ENCODE assay signal across 14 cellular contexts in genomic region chr2:111108745-111109271, GRCh38. TPM values are rescaled to one million over a fixed set of nuclear protein-coding genes. Genes with fewer than 3 reads are reported as not detected.
DNase-seq lines count a peak whose midpoint lies in the region; ATAC-seq, FAIRE-seq and TF ChIP-seq lines count a peak whose summit lies in the region.
"Had no signal": no experiment of that assay in that cellular context is flagged by ENCODE, and none has a peak within 500 bp of the region (broad histone marks: within the 10 kb centered on the region; RNA-seq: fewer than 3 reads in every experiment).

No MANE protein-coding gene starts in this region.

- no peak overlapping the region for H2AFZ ChIP-seq in HCT116 (ENCODE audit: low read depth, low read length, poor library complexity, severe bottlenecking)
- no peak overlapping the region for H2AFZ ChIP-seq in K562 (ENCODE audit: low read depth, low read length)
- no peak overlapping the region for H2AFZ ChIP-seq in keratinocyte (ENCODE audit: control insufficient read depth, low read length)

- POLR2A ChIA-PET in HCT116 (lab: Charles Lee) (no interaction called here), K562 (lab: Yijun Ruan, JAX) (interaction anchor here (0.6 kb wide), 1 partner anchor 13 kb away, joined by 3 read pairs; no protein-coding TSS in a partner anchor), WTC11 (lab: Charles Lee) (no interaction called here)

- H3K4me3 Mint-ChIP-seq in WTC11 (no peak overlapping the region), progenitor cell of endocrine pancreas (ENCODE audit: low read depth) (no peak overlapping the region)
- H3K4me3 Mint-ChIP-seq: CD8-positive, alpha-beta memory T cell; IgD-negative memory B cell had no signal

- H3K4me1 Mint-ChIP-seq in WTC11 (peaks cover 2% of the 10 kb centered on the region; the same call in 1 of the 2 replicates), progenitor cell of endocrine pancreas (ENCODE audit: low read depth) (peaks cover 7% of the 10 kb centered on the region)
- H3K4me1 Mint-ChIP-seq: CD8-positive, alpha-beta memory T cell; IgD-negative memory B cell had no signal

- H3K4me3 ChIP-seq in HCT116 (replicated peaks in 1 of 2; ENCODE audit: low read depth in 1 of 2, low read length in 2 of 2) (no peak overlapping the region), K562 (no peak overlapping the region), keratinocyte (ENCODE audit: control insufficient read depth in 2 of 3, extremely low read depth in 1 of 3, insufficient read depth in 2 of 3, low read depth in 1 of 3, low read length in 3 of 3) (no peak overlapping the region), lower lobe of right lung (no peak overlapping the region)
- H3K4me3 ChIP-seq: BLaER1 had no signal

- no peaks in the 10 kb centered on the region for H3K27me3 ChIP-seq in HCT116 (ENCODE audit: insufficient read depth, low read length)
- peaks cover 0 to 4% of the 10 kb centered on the region in 2 experiments; a peak in 1 of 5 replicates for H3K27me3 ChIP-seq in K562 (ENCODE audit: control insufficient read depth in 2 of 2, insufficient read depth in 2 of 2, low read length in 2 of 2)
- no peaks in the 10 kb centered on the region for H3K27me3 ChIP-seq in keratinocyte (ENCODE audit: control insufficient read depth, extremely low read depth, insufficient read depth, low read length)
- peaks cover 6% of the 10 kb centered on the region for H3K27me3 ChIP-seq in lower lobe of right lung (ENCODE audit: low read depth)
- H3K27me3 ChIP-seq: BLaER1 had no signal

- ATAC-seq in HCT116 = no peak
- ATAC-seq in K562 = no peak
- ATAC-seq in lower lobe of right lung = no peak
- ATAC-seq in WTC11 = no peak

- dilution Hi-C loops in keratinocyte (cut with MboI; ENCODE audit: extremely low pct_ligation_motif_present, low sequenced_read_pairs) = no loop called here

- intact Hi-C loops in HCT116 (cut with micrococcal nuclease) = no loop called here
- intact Hi-C loops in K562 (cut with micrococcal nuclease) = no loop called here
- intact Hi-C loops in lower lobe of right lung (cut with DNase I) = no loop called here

- no peak overlapping the region for H3K27ac Mint-ChIP-seq in WTC11
- no peak overlapping the region for H3K27ac Mint-ChIP-seq in progenitor cell of endocrine pancreas
- H3K27ac Mint-ChIP-seq: CD8-positive, alpha-beta memory T cell; IgD-negative memory B cell had no signal

- TF ChIP-seq POLR2A in HCT116 (IDR thresholded peaks at IDR 0.05; ENCODE audit: borderline replicate concordance, extremely low read depth, insufficient read depth, insufficient read length) (no peak), K562 (conservative IDR thresholded peaks at IDR 0.05) (no peak)

- TF ChIP-seq RAD21 in HCT116 (IDR thresholded peaks at IDR 0.05; ENCODE audit: low read depth) = no peak
- no peak for TF ChIP-seq RAD21 in K562 (CRISPR knock-in tag; conservative IDR thresholded peaks at IDR 0.05 in 1 of 2, IDR thresholded peaks at IDR 0.05 in 1 of 2)

- H3K9ac ChIP-seq in HCT116 (ENCODE audit: low read length) = no peak overlapping the region
- no peak overlapping the region for H3K9ac ChIP-seq in K562 (ENCODE audit: insufficient read depth in 1 of 2, low read depth in 2 of 2, low read length in 2 of 2)
- H3K9ac ChIP-seq in keratinocyte (ENCODE audit: control insufficient read depth, extremely low read depth, insufficient read depth, low read length) = no peak overlapping the region
- H3K9ac ChIP-seq: BLaER1 had no signal

- H3K27ac ChIP-seq in HCT116 (ENCODE audit: low read depth, low read length) = no peak overlapping the region
- H3K27ac ChIP-seq in K562 (ENCODE audit: extremely low read depth, low read depth, low read length) = no peak overlapping the region
- H3K27ac ChIP-seq in keratinocyte (ENCODE audit: control insufficient read depth, insufficient read depth, low read length) = no peak overlapping the region
- no peak overlapping the region for H3K27ac ChIP-seq in lower lobe of right lung
- H3K27ac ChIP-seq: BLaER1 had no signal

- H3K9me1 ChIP-seq in K562 (ENCODE audit: control insufficient read depth, insufficient read depth, low read length) (no peaks in the 10 kb centered on the region), keratinocyte (ENCODE audit: control insufficient read depth, extremely low read depth, insufficient read depth, low read length) (no peaks in the 10 kb centered on the region)

- no peak for TF ChIP-seq CTCF in HCT116 (IDR thresholded peaks at IDR 0.05 in 2 of 3, conservative IDR thresholded peaks at IDR 0.05 in 1 of 3; ENCODE audit: borderline replicate concordance in 1 of 3, insufficient read depth in 1 of 3, low read depth in 2 of 3, low read length in 2 of 3)
- TF ChIP-seq CTCF in K562 (IDR thresholded peaks at IDR 0.05 in 2 of 3, conservative IDR thresholded peaks at IDR 0.05 in 1 of 3; ENCODE audit: insufficient read depth in 2 of 3, low read depth in 1 of 3, low read length in 3 of 3) = no peak
- TF ChIP-seq CTCF in keratinocyte (optimal IDR thresholded peaks at IDR 0.05 in 1 of 3, IDR thresholded peaks at IDR 0.05 in 1 of 3, conservative IDR thresholded peaks at IDR 0.05 in 1 of 3; ENCODE audit: extremely low read depth in 1 of 3, insufficient read depth in 2 of 3, low read length in 3 of 3) = no peak
- no peak for TF ChIP-seq CTCF in lower lobe of right lung (IDR thresholded peaks at IDR 0.05)
- no peak for TF ChIP-seq CTCF in WTC11 (IDR thresholded peaks at IDR 0.05)
- no peak for TF ChIP-seq CTCF in progenitor cell of endocrine pancreas (IDR thresholded peaks at IDR 0.05; ENCODE audit: unreplicated experiment)

- H3K9me2 ChIP-seq in HCT116 (ENCODE audit: insufficient read depth) = no peaks in the 10 kb centered on the region

- BruUV-seq in HCT116 (replicated peaks; lab: Mats Ljungman, UMichigan) (no TSS peak), K562 (replicated peaks; lab: Mats Ljungman, UMichigan) (no TSS peak)

- no peaks in the 10 kb centered on the region for H3K79me2 ChIP-seq in HCT116 (ENCODE audit: insufficient read depth, low read length)
- no peaks in the 10 kb centered on the region for H3K79me2 ChIP-seq in K562 (ENCODE audit: control insufficient read depth, insufficient read depth, low read length)
- H3K79me2 ChIP-seq in keratinocyte (ENCODE audit: control insufficient read depth, insufficient read depth, low read length) = no peaks in the 10 kb centered on the region

- H4K20me1 ChIP-seq in HCT116 (ENCODE audit: insufficient read depth) = no peaks in the 10 kb centered on the region
- no peaks in the 10 kb centered on the region; the same call in 1 of the 2 replicates for H4K20me1 ChIP-seq in K562 (replicated peaks; ENCODE audit: control insufficient read depth, insufficient read depth, low read length)
- H4K20me1 ChIP-seq in keratinocyte (ENCODE audit: control insufficient read depth, extremely low read depth, insufficient read depth, low read length) = no peaks in the 10 kb centered on the region
- H4K20me1 ChIP-seq: BLaER1 had no signal

- TF ChIP-seq EP300 in K562 (IDR thresholded peaks at IDR 0.05; ENCODE audit: low read length) = no peak

- 20% methylated on average over 2 of the region's 2 CpGs for WGBS in K562 (ENCODE audit: insufficient coverage, low coverage, missing lambda C conversion rate)

- DNase-seq in HCT116 (ENCODE audit: low read depth, low spot score) (no peak), NCI-H226 (peak; percentile 20), K562 (ENCODE audit: extremely low read depth in 1 of 4, low spot score in 3 of 4) (no peak), keratinocyte (ENCODE audit: low read depth, low spot score) (no peak), lower lobe of right lung (no peak), WTC11 (ENCODE audit: low spot score) (no peak), progenitor cell of endocrine pancreas (ENCODE audit: low spot score, unreplicated experiment) (no peak)
- DNase-seq: AML-193; CD8-positive, alpha-beta memory T cell; DMS53; GF-D8; HCEC 1CT had no signal

- H3K4me1 ChIP-seq in HCT116 (ENCODE audit: control insufficient read depth in 1 of 2, insufficient read depth in 2 of 2, low read length in 2 of 2) (peaks cover 0 to 14% of the 10 kb centered on the region in 2 experiments; a peak in 2 of 4 replicates), K562 (replicated peaks in 1 of 2; ENCODE audit: control insufficient read depth in 2 of 2, insufficient read depth in 2 of 2, low read length in 2 of 2) (no peaks in the 10 kb centered on the region), keratinocyte (ENCODE audit: control insufficient read depth, extremely low read depth, insufficient read depth, low read length) (no peaks in the 10 kb centered on the region), lower lobe of right lung (no peaks in the 10 kb centered on the region)
- H3K4me1 ChIP-seq: BLaER1 had no signal

- CTCF ChIA-PET in HCT116 (lab: Charles Lee) (no interaction called here), K562 (lab: Yijun Ruan, JAX; ENCODE audit: low intra/inter-chr PET ratio) (no interaction called here), WTC11 (lab: Charles Lee) (no interaction called here)

- H3K36me3 ChIP-seq in HCT116 (ENCODE audit: control insufficient read depth in 1 of 2, insufficient read depth in 2 of 2, low read length in 2 of 2) = no peaks in the 10 kb centered on the region
- H3K36me3 ChIP-seq in K562 (ENCODE audit: control insufficient read depth, insufficient read depth, low read length) = no peaks in the 10 kb centered on the region
- H3K36me3 ChIP-seq in keratinocyte (ENCODE audit: control insufficient read depth in 2 of 2, extremely low read depth in 1 of 2, insufficient read depth in 2 of 2, low read length in 2 of 2) = no peaks in the 10 kb centered on the region
- H3K36me3 ChIP-seq in lower lobe of right lung = no peaks in the 10 kb centered on the region
- H3K36me3 ChIP-seq: BLaER1 had no signal

- H3K9me3 Mint-ChIP-seq in WTC11 (no peaks in the 10 kb centered on the region), progenitor cell of endocrine pancreas (ENCODE audit: low read depth) (no peaks in the 10 kb centered on the region)
- H3K9me3 Mint-ChIP-seq: CD8-positive, alpha-beta memory T cell; IgD-negative memory B cell had no signal

- H3K36me3 Mint-ChIP-seq in WTC11 = no peaks in the 10 kb centered on the region
- no peaks in the 10 kb centered on the region for H3K36me3 Mint-ChIP-seq in progenitor cell of endocrine pancreas (ENCODE audit: insufficient read depth)

- H3K27me3 Mint-ChIP-seq in WTC11 (ENCODE audit: low read depth) (no peaks in the 10 kb centered on the region), progenitor cell of endocrine pancreas (peaks cover 3% of the 10 kb centered on the region)

- RAD21 ChIA-PET in HCT116 (lab: Charles Lee; ENCODE audit: low non-redundant PET in 1 of 2, low total read pairs in 2 of 2, uncharacterized antibody in 2 of 2, unreplicated experiment in 2 of 2) = no interaction called here

- FAIRE-seq in K562 (lab: Jason Lieb, UNC) = no peak
- FAIRE-seq in keratinocyte (lab: Jason Lieb, UNC) = peak; percentile 41

- in situ Hi-C loops in K562 (cut with MboI) = no loop called here

- peak overlapping the region; percentile 26; the same call in 1 of the 2 replicates for H3K4me2 ChIP-seq in HCT116 (ENCODE audit: low read length)
- H3K4me2 ChIP-seq in K562 (ENCODE audit: insufficient read depth, low read length) = no peak overlapping the region
- no peak overlapping the region for H3K4me2 ChIP-seq in keratinocyte (ENCODE audit: control insufficient read depth, extremely low read depth, insufficient read depth, low read depth, low read length)
- H3K4me2 ChIP-seq: BLaER1 had no signal

- no peaks in the 10 kb centered on the region for H3K9me3 ChIP-seq in HCT116 (ENCODE audit: control insufficient read depth in 1 of 2, insufficient read depth in 1 of 2, low read depth in 1 of 2, low read length in 2 of 2)
- no peaks in the 10 kb centered on the region for H3K9me3 ChIP-seq in K562 (replicated peaks; ENCODE audit: control insufficient read depth, insufficient read depth, low read depth, low read length)
- H3K9me3 ChIP-seq in keratinocyte (ENCODE audit: control insufficient read depth, low read depth, low read length) = no peaks in the 10 kb centered on the region
- H3K9me3 ChIP-seq in lower lobe of right lung = no peaks in the 10 kb centered on the region
- H3K9me3 ChIP-seq: BLaER1 had no signal

RNA-seq across cellular contexts. Expression of gene BCL2L11, which starts 11.9 kb away (rescaled TPM):
- total RNA-seq in HCT116 (2021; ENCODE audit: unreplicated experiment) = 17.8 TPM
- polyA plus RNA-seq in HCT116 (2012) = 6.8 and 7.9 TPM in 2 replicates
- total RNA-seq in K562 (2011; cell fraction: chromatin; rRNA removed; ENCODE audit: low replicate concordance) = 12.1 and 19.1 TPM in 2 replicates
- total RNA-seq in K562 (2011; cell fraction: nucleolus; rRNA removed) = 6.2 and 6.7 TPM in 2 replicates
- 13.1 and 30.2 TPM in 2 replicates for total RNA-seq in K562 (2011; cell fraction: nucleoplasm; rRNA removed)
- 4.5 and 6.4 TPM in 2 replicates for total RNA-seq in K562 (2014; rRNA removed)
- 5.0 TPM in 2 replicates for total RNA-seq in K562 (2014; rRNA removed; fragmentation: Illumina TruSeq; extraction: Trizol)
- total RNA-seq in K562 (2015; rRNA removed; fragmentation: Illumina TruSeq; extraction: Trizol) = 6.1 and 7.2 TPM in 2 replicates
- total RNA-seq in K562 (2021) = 16.1 and 18.8 TPM in 2 replicates
- polyA plus RNA-seq in K562 (2011; rRNA removed) = 3.1 and 6.4 TPM in 2 replicates
- polyA plus RNA-seq in K562 (2011; cell fraction: cytosol; rRNA removed) = 4.7 and 6.0 TPM in 2 replicates
- 8.6 and 12.0 TPM in 2 replicates for polyA plus RNA-seq in K562 (2011; cell fraction: nucleus; rRNA removed)
- polyA plus RNA-seq in K562 (2012) = 11.4 TPM in 2 replicates
- 15.3 and 16.5 TPM in 2 replicates for polyA plus RNA-seq in K562 (2014; fragmentation: Illumina TruSeq; extraction: Trizol)
- polyA plus RNA-seq in K562 (2014; fragmentation: Nextera tagmentation; extraction: Ambion mirVana) = 1 to 10 TPM; 2.2 to 2.5 TPM
- 8.1 and 8.8 TPM in 2 replicates for polyA plus RNA-seq in K562 (2014; rRNA removed)
- polyA minus RNA-seq in K562 (2011; rRNA and poly(A)+ RNA removed) = 3.4 and 6.3 TPM in 2 replicates
- polyA minus RNA-seq in K562 (2011; cell fraction: cytosol; rRNA and poly(A)+ RNA removed) = 6.0 and 9.8 TPM in 2 replicates
- 6.9 and 13.4 TPM in 2 replicates for polyA minus RNA-seq in K562 (2011; cell fraction: nucleus; rRNA and poly(A)+ RNA removed)
- 1.4 to 1.9 TPM (median 1.6 TPM) in 3 replicates for polyA plus RNA-seq in keratinocyte
- 3.5 TPM for polyA plus RNA-seq in keratinocyte (2011; ENCODE audit: low read depth)
- polyA plus RNA-seq in keratinocyte (2011; cell fraction: cytosol; rRNA removed) = 0.70 and 1.5 TPM in 2 replicates
- polyA plus RNA-seq in keratinocyte (2011; cell fraction: nucleus; rRNA removed) = 2.6 and 2.7 TPM in 2 replicates
- 1.7 and 3.7 TPM in 2 replicates for polyA plus RNA-seq in keratinocyte (2012; ENCODE audit: low replicate concordance)
- 0.99 to 2.7 TPM (median 1.8 TPM) in 3 replicates for polyA minus RNA-seq in keratinocyte
- 0.38 TPM for polyA minus RNA-seq in keratinocyte (2011; cell fraction: cytosol; rRNA and poly(A)+ RNA removed)
- 1.9 and 2.1 TPM in 2 replicates for polyA minus RNA-seq in keratinocyte (2011; cell fraction: nucleus; rRNA and poly(A)+ RNA removed)
- 23.7 TPM for total RNA-seq in lower lobe of right lung
- 19.3 to 20.8 TPM (median 20.7 TPM) in 3 replicates for total RNA-seq in WTC11 (2021)
- 24.2 and 27.7 TPM in 2 replicates for total RNA-seq in progenitor cell of endocrine pancreas
